Comparison of ENCODE assay signal across 17 cellular contexts in genomic region chr1:4121834-4122512, GRCh38.
DNase-seq lines count a peak whose midpoint lies in the region; ATAC-seq and TF ChIP-seq lines count a peak whose summit lies in the region.
"Had no signal": no experiment of that assay in that cellular context is flagged by ENCODE, and none has a peak within 500 bp of the region (broad histone marks: within the 10 kb centered on the region; RNA-seq: fewer than 3 reads in every experiment).

No MANE protein-coding gene starts in this region.

- no peaks in the 10 kb centered on the region for H3K4me1 Mint-ChIP-seq in natural killer cell

- 80 to 85% methylated on average over 20 of the region's 20 CpGs for WGBS in sigmoid colon, 2 donors

- intact Hi-C loops in sigmoid colon (cut with DNase I), result no loop called here
- intact Hi-C loops in natural killer cell (cut with micrococcal nuclease), result no loop called here

- H3K36me3 Mint-ChIP-seq in natural killer cell, result no peaks in the 10 kb centered on the region

- no peak for TF ChIP-seq EP300 in sigmoid colon (IDR thresholded peaks at IDR 0.05)

- no peak overlapping the region for H3K4me3 Mint-ChIP-seq in natural killer cell
- H3K4me3 Mint-ChIP-seq: CD4-positive, alpha-beta T cell had no signal

- H3K4me3 ChIP-seq in sigmoid colon (no peak overlapping the region), Peyer's patch (no peak overlapping the region)
- H3K4me3 ChIP-seq: A549, HAP-1 had no signal

- TF ChIP-seq POLR2A in sigmoid colon (IDR thresholded peaks at IDR 0.05) (no peak), Peyer's patch (IDR thresholded peaks at IDR 0.05) (no peak)

- TF ChIP-seq CTCF in omental fat pad (IDR thresholded peaks at IDR 0.05) (no peak), sigmoid colon (IDR thresholded peaks at IDR 0.05) (no peak), natural killer cell (IDR thresholded peaks at IDR 0.05) (no peak), Peyer's patch (IDR thresholded peaks at IDR 0.05) (no peak)

- H3K36me3 ChIP-seq in sigmoid colon (no peaks in the 10 kb centered on the region), Peyer's patch (no peaks in the 10 kb centered on the region)
- H3K36me3 ChIP-seq: HAP-1 had no signal

- H3K4me1 ChIP-seq in sigmoid colon (no peaks in the 10 kb centered on the region), Peyer's patch (no peaks in the 10 kb centered on the region)
- H3K4me1 ChIP-seq: A549, HAP-1 had no signal

- no peaks in the 10 kb centered on the region for H3K27me3 Mint-ChIP-seq in natural killer cell (ENCODE audit: low read depth in 2 of 2)

- ATAC-seq in omental fat pad (ENCODE audit: low FRiP score) (peak; percentile 10), natural killer cell (no peak)
- ATAC-seq: A549, HepG2 had no signal

- DNase-seq in activated effector memory CD4-positive, alpha-beta T cell treated with anti-CD3 and anti-CD28 coated beads, Interleukin-2, amount 50 U/mL, for 16 hours, result peak; percentile 34
- no peak for DNase-seq in activated effector memory CD4-positive, alpha-beta T cell treated with Interleukin-2 at 50 U/mL for 16 hours
- DNase-seq in omental fat pad (ENCODE audit: low spot score) (no peak), sigmoid colon (peak; percentile 52), DMS79 treated with DMSO at 0.1 percent for 48 hours (lab: John Stamatoyannopoulos, UW) (no peak), natural killer cell (no peak), Peyer's patch (no peak)
- DNase-seq: AML-193; CD4-positive, alpha-beta T cell; DMS153; DMS79; GF-D8 had no signal

- H3K9me3 ChIP-seq in sigmoid colon, result no peaks in the 10 kb centered on the region
- no peaks in the 10 kb centered on the region for H3K9me3 ChIP-seq in Peyer's patch
- H3K9me3 ChIP-seq: A549, HAP-1 had no signal

- H3K9me3 Mint-ChIP-seq in natural killer cell, result no peaks in the 10 kb centered on the region
- H3K9me3 Mint-ChIP-seq: CD4-positive, alpha-beta T cell had no signal

- no peak overlapping the region for H3K27ac ChIP-seq in sigmoid colon
- no peak overlapping the region for H3K27ac ChIP-seq in Peyer's patch
- H3K27ac ChIP-seq: 22Rv1, A549, C4-2B had no signal

- peaks cover 0 to 6% (median 0%) of the 10 kb centered on the region in 3 donors for H3K27me3 ChIP-seq in sigmoid colon
- no peaks in the 10 kb centered on the region for H3K27me3 ChIP-seq in Peyer's patch

- no peak overlapping the region for H3K27ac Mint-ChIP-seq in natural killer cell
- H3K27ac Mint-ChIP-seq: CD4-positive, alpha-beta T cell had no signal

Comparison
In these comparisons a context has a peak if more than half of its experiments do, and no peak if none do; other contexts are left out.
1. DNase-seq: peak in activated effector memory CD4-positive, alpha-beta T cell treated with anti-CD3 and anti-CD28 coated beads, Interleukin-2, amount 50 U/mL, for 16 hours (single experiment) and sigmoid colon (single experiment); none in activated effector memory CD4-positive, alpha-beta T cell treated with Interleukin-2 at 50 U/mL for 16 hours (single experiment), omental fat pad (single experiment), DMS79 treated with DMSO at 0.1 percent for 48 hours (single experiment), natural killer cell (single experiment) and Peyer's patch (0 of 3).